In the genomic region with DNA sequence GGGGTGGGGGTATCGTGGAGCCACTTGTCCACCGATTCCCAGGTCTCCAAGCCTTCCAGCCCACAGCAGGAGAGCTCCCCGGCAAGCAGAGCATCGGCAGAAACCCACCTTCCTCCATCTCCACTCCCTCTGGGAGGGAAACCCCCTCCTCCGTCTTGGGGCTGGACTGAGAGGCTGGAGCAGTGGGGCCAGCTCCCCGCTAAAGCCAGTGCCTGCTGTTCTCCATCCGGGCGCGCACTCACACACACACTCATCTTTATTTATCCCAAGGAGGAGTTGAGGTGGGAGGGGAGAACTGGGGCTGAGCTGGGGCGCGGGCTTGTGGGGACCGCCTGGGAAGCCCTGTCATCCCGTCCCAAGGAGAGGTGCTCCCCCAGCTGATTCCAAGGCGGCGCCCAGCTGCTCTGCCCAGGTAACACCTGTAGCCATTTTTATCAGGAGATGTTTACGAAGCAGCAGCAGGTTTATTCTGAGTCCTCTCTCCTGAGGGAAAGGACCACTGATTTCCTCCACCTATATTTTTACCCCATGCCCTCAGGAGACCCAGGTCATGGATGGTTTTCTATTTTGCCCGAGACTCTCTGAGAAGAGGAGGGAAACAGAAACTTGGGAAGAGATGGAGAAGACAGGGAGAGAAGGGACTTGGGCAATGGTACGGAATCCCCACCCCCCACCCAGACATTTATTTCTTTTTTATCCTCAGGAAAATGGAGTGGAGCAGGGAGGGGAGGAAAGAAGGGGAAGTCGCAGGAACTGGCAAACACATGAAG, we compare ENCODE assay signal across 14 cellular contexts. TPM values are rescaled to one million over a fixed set of nuclear protein-coding genes. Genes with fewer than 3 reads are reported as not detected.
DNase-seq lines count a peak whose midpoint lies in the region; ATAC-seq and TF ChIP-seq lines count a peak whose summit lies in the region.
"Had no signal": no experiment of that assay in that cellular context is flagged by ENCODE, and none has a peak within 500 bp of the region (broad histone marks: within the 10 kb centered on the region; RNA-seq: fewer than 3 reads in every experiment).

No MANE protein-coding gene starts in this region.

- intact Hi-C loops in right cardiac atrium (cut with DNase I): loop anchor here in 1 of 4 donors (10.0 kb wide), 1 partner anchor 93 kb away; no protein-coding TSS in a partner anchor
- intact Hi-C loops in cardiac septum (cut with DNase I): loop anchor here (1.0 to 5.0 kb wide), 2 partner anchors 60 to 101 kb away; no protein-coding TSS in a partner anchor
- intact Hi-C loops in body of pancreas (cut with DNase I): no loop called here

- peaks cover 33% of the 10 kb centered on the region for H3K27me3 Mint-ChIP-seq in brain
- H3K27me3 Mint-ChIP-seq in nephron (ENCODE audit: low read depth): peaks cover 58% of the 10 kb centered on the region

- DNase-seq in right cardiac atrium: no peak
- DNase-seq in cardiac septum (ENCODE audit: low spot score): no peak
- DNase-seq in body of pancreas: no peak
- no peak for DNase-seq in NCI-H1694 (lab: John Stamatoyannopoulos, UW)
- no peak for DNase-seq in NCI-H510A (lab: John Stamatoyannopoulos, UW)
- DNase-seq in AG08396 (ENCODE audit: low spot score): no peak
- DNase-seq: CD4-positive, CD25-positive, alpha-beta regulatory T cell; MG63 had no signal

- peak overlapping the region; percentile 87 to 94 (median 91) for H3K4me3 Mint-ChIP-seq in brain
- peak overlapping the region; percentile 82 to 86 (median 83) for H3K4me3 Mint-ChIP-seq in nephron
- H3K4me3 Mint-ChIP-seq: CD4-positive, CD25-positive, alpha-beta regulatory T cell had no signal

- peaks cover 80% of the 10 kb centered on the region for H3K4me1 Mint-ChIP-seq in brain
- H3K4me1 Mint-ChIP-seq in nephron: peaks cover 74% of the 10 kb centered on the region

- H3K9me3 ChIP-seq in right cardiac atrium (ENCODE audit: control insufficient read depth, low read length): no peaks in the 10 kb centered on the region
- H3K9me3 ChIP-seq in body of pancreas: no peaks in the 10 kb centered on the region
- H3K9me3 ChIP-seq: MG63 had no signal

- no peak for TF ChIP-seq POLR2A in body of pancreas (IDR thresholded peaks at IDR 0.05)

- no peaks in the 10 kb centered on the region for H3K27me3 ChIP-seq in right cardiac atrium (ENCODE audit: control insufficient read depth, insufficient read depth)
- H3K27me3 ChIP-seq in body of pancreas: peaks cover 0 to 11% of the 10 kb centered on the region in 2 donors

- H3K4me3 ChIP-seq in right cardiac atrium (ENCODE audit: low read length) (peak overlapping the region; percentile 27), body of pancreas (no peak overlapping the region)
- H3K4me3 ChIP-seq: lung, MG63, PC-9 had no signal

- H3K27ac Mint-ChIP-seq in brain: peak overlapping the region; percentile 93 to 99 (median 94)
- peak overlapping the region; percentile 30 to 72 (median 67) for H3K27ac Mint-ChIP-seq in nephron
- H3K27ac Mint-ChIP-seq: stimulated activated naive CD8-positive, alpha-beta T cell treated with anti-CD3 and anti-CD28 coated beads, Interleukin-15, Interleukin-2, amounts not matched to agents 100 ng/mL and 50 ng/mL, for 24 hours had no signal

- no peaks in the 10 kb centered on the region for H3K4me1 ChIP-seq in right cardiac atrium (ENCODE audit: control insufficient read depth, insufficient read depth, low read length)
- peaks cover 27% of the 10 kb centered on the region for H3K4me1 ChIP-seq in body of pancreas

- no peaks in the 10 kb centered on the region for H3K36me3 ChIP-seq in body of pancreas (replicated peaks in 1 of 2; ENCODE audit: insufficient read depth in 1 of 2, low read depth in 2 of 2)
- H3K36me3 ChIP-seq: MG63 had no signal

- H3K27ac ChIP-seq in right cardiac atrium (ENCODE audit: low read length) (no peak overlapping the region), body of pancreas (no peak overlapping the region)
- H3K27ac ChIP-seq: PC-9 had no signal

- WGBS in right cardiac atrium: 53% methylated on average over 19 of the region's 19 CpGs
- 49 to 61% methylated on average over 13 to 19 of the region's 19 CpGs for WGBS in body of pancreas, 2 donors

- ATAC-seq in right cardiac atrium: no peak
- ATAC-seq in body of pancreas: no peak

- no peaks in the 10 kb centered on the region for H3K36me3 Mint-ChIP-seq in brain
- H3K36me3 Mint-ChIP-seq in nephron (ENCODE audit: low read depth): no peaks in the 10 kb centered on the region
- H3K36me3 Mint-ChIP-seq: activated naive CD4-positive, alpha-beta T cell treated with anti-CD3 and anti-CD28 coated beads, Interleukin-2, amount 50 U/mL, for 72 hours had no signal

- no peak for TF ChIP-seq CTCF in brain (conservative IDR thresholded peaks at IDR 0.05)
- no peak for TF ChIP-seq CTCF in nephron (IDR thresholded peaks at IDR 0.05; ENCODE audit: unreplicated experiment in 3 of 3)
- no peak for TF ChIP-seq CTCF in body of pancreas (IDR thresholded peaks at IDR 0.05)

- peaks cover 0 to 3% (median 0%) of the 10 kb centered on the region in 5 experiments for H3K9me3 Mint-ChIP-seq in brain
- no peaks in the 10 kb centered on the region for H3K9me3 Mint-ChIP-seq in nephron
- H3K9me3 Mint-ChIP-seq: activated naive CD4-positive, alpha-beta T cell treated with anti-CD3 and anti-CD28 coated beads, Interleukin-2, amount 50 U/mL, for 72 hours; CD4-positive, CD25-positive, alpha-beta regulatory T cell; stimulated activated naive CD8-positive, alpha-beta T cell treated with anti-CD3 and anti-CD28 coated beads, Interleukin-15, Interleukin-2, amounts not matched to agents 100 ng/mL and 50 ng/mL, for 24 hours had no signal

RNA-seq across cellular contexts. Expression of gene KCNN3, which starts 2.1 kb away (rescaled TPM):
- total RNA-seq in right cardiac atrium (1 to 10 TPM; 2.4 to 3.8 (median 3.4) TPM), cardiac septum (2.8 TPM), body of pancreas (1 to 10 TPM in 1 of 2 donors, under 1 TPM in 1; 0.33 to 1.6 TPM)
- polyA plus RNA-seq in right cardiac atrium (1.2 TPM), brain (ENCODE audit: insufficient read depth, low read depth, low replicate concordance) (5.1 TPM)
- polyA plus RNA-seq: CD4-positive, CD25-positive, alpha-beta regulatory T cell had no signal
